Comparison of ENCODE assay signal across 15 cellular contexts in the genomic region with DNA sequence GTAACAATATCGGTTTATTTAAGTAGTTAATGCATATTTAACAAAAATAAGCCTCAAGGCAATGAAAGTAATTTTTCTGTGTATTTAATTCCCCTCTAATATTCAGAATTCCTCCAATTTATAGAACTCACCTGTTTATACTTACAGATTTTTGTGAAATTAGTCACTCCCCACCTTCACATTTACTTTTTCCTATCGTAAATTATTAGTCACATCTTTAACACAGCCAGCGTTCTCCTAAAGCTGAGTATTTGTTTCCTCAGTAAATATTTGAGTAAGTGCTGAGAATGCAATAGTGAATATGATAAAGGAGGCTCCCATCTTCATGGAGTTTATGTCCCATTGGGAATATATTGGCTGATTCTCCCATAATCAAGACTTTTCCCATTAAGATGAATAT.
A peak's percentile ranks its signal among the peaks of the same experiment; 100 is the strongest.
DNase-seq lines count a peak whose midpoint lies in the region; ATAC-seq and TF ChIP-seq lines count a peak whose summit lies in the region.
"Had no signal": no experiment of that assay in that cellular context is flagged by ENCODE, and none has a peak within 500 bp of the region (broad histone marks: within the 10 kb centered on the region; RNA-seq: fewer than 3 reads in every experiment).

No MANE protein-coding gene starts in this region.

- POLR2A ChIA-PET in RWPE1 (lab: Yijun Ruan, JAX; ENCODE audit: low non-redundant PET) = no interaction called here

- peaks cover 24% of the 10 kb centered on the region for H3K36me3 Mint-ChIP-seq in Calu3 (ENCODE audit: insufficient read depth, unreplicated experiment)

- DNase-seq in Calu3 (no peak), LNCaP clone FGC (ENCODE audit: low read depth) (peak; percentile 33), RWPE1 (ENCODE audit: low spot score) (peak; percentile 68), foreskin keratinocyte (peak in 1 of 2 donors; percentile 65), left lobe of liver (ENCODE audit: low spot score) (no peak), erythroblast (lab: John Stamatoyannopoulos, UW) (no peak)
- DNase-seq in stimulated activated CD8-positive, alpha-beta memory T cell treated with anti-CD3 and anti-CD28 coated beads, Interleukin-4, amount 100 ng/mL, for 48 hours = no peak
- DNase-seq: ACHN; C1 segment of cervical spinal cord; CD4-positive, alpha-beta T cell; DMS79; GM23248 had no signal

- ATAC-seq in foreskin keratinocyte = peak; percentile 85
- no peak for ATAC-seq in left lobe of liver
- ATAC-seq: GM12878, HCT116 had no signal

- H3K4me3 ChIP-seq in LNCaP clone FGC (ENCODE audit: low read depth, low read length) = no peak overlapping the region
- H3K4me3 ChIP-seq: GM12878, GM23248 had no signal

- TF ChIP-seq CTCF in Calu3 (IDR thresholded peaks at IDR 0.05; ENCODE audit: unreplicated experiment) (no peak), LNCaP clone FGC (IDR thresholded peaks at IDR 0.05; ENCODE audit: control insufficient read depth, extremely low read depth, insufficient read depth) (no peak), RWPE1 (conservative IDR thresholded peaks at IDR 0.05; ENCODE audit: low read depth) (no peak), foreskin keratinocyte (conservative IDR thresholded peaks at IDR 0.05) (no peak)

- H3K27ac ChIP-seq in RWPE1 = no peak overlapping the region
- no peak overlapping the region for H3K27ac ChIP-seq in foreskin keratinocyte
- H3K27ac ChIP-seq: GM23248, HL-60 had no signal

- no peak for TF ChIP-seq POLR2A in erythroblast (IDR thresholded peaks at IDR 0.05; ENCODE audit: low read length)

- no TSS peak for BruUV-seq in Calu3 (replicated peaks; lab: Mats Ljungman, UMichigan)

- H3K9me3 Mint-ChIP-seq in Calu3 (ENCODE audit: low read depth, unreplicated experiment) = no peaks in the 10 kb centered on the region
- H3K9me3 Mint-ChIP-seq: CD4-positive, alpha-beta T cell had no signal

- peak overlapping the region; percentile 82 for H3K27ac Mint-ChIP-seq in Calu3 (ENCODE audit: unreplicated experiment)
- H3K27ac Mint-ChIP-seq: CD4-positive, alpha-beta T cell had no signal

- peaks cover 13% of the 10 kb centered on the region for H3K4me1 ChIP-seq in foreskin keratinocyte

- CTCF ChIA-PET in Calu3 (lab: Charles Lee) = interaction anchor here (1.3 to 1.5 kb wide), 2 partner anchors 14 to 62 kb away, joined by 4 to 5 read pairs; no protein-coding TSS in a partner anchor
- CTCF ChIA-PET in RWPE1 (lab: Yijun Ruan, JAX) = interaction anchor here (0.7 to 2.4 kb wide), 2 partner anchors 62 to 247 kb away, joined by 3 to 6 read pairs; no protein-coding TSS in a partner anchor

- no peak overlapping the region for H3K4me3 Mint-ChIP-seq in Calu3 (ENCODE audit: low read depth, unreplicated experiment)
- H3K4me3 Mint-ChIP-seq: CD4-positive, alpha-beta T cell had no signal

- intact Hi-C loops in Calu3 (cut with micrococcal nuclease; ENCODE audit: unreplicated experiment) = no loop called here

- no peaks in the 10 kb centered on the region for H3K27me3 ChIP-seq in foreskin keratinocyte

- H3K4me1 Mint-ChIP-seq in Calu3 (ENCODE audit: low read depth, unreplicated experiment) = peaks cover 37% of the 10 kb centered on the region

- no peaks in the 10 kb centered on the region for H3K27me3 Mint-ChIP-seq in Calu3 (ENCODE audit: unreplicated experiment)

Comparison
In these comparisons a context has a peak if more than half of its experiments do, and no peak if none do; other contexts are left out.
1. DNase-seq: peak in LNCaP clone FGC (single experiment) and RWPE1 (single experiment); none in Calu3 (single experiment), left lobe of liver (single experiment), erythroblast (0 of 2) and stimulated activated CD8-positive, alpha-beta memory T cell treated with anti-CD3 and anti-CD28 coated beads, Interleukin-4, amount 100 ng/mL, for 48 hours (single experiment).